11 cellular contexts compared by ENCODE assay signal in genomic region chr2:47056374-47056773, GRCh38.
DNase-seq lines count a peak whose midpoint lies in the region; ATAC-seq and TF ChIP-seq lines count a peak whose summit lies in the region.
"Had no signal": no experiment of that assay in that cellular context is flagged by ENCODE, and none has a peak within 500 bp of the region (broad histone marks: within the 10 kb centered on the region; RNA-seq: fewer than 3 reads in every experiment).

No MANE protein-coding gene starts in this region.

- no peak overlapping the region for H3K27ac ChIP-seq in CD4-positive, CD25-positive, alpha-beta regulatory T cell (ENCODE audit: insufficient read depth, low read length, poor library complexity, severe bottlenecking)
- H3K27ac ChIP-seq in SJSA1 (peak overlapping the region; percentile 25; the same call in 1 of the 2 replicates), gastrocnemius medialis (peak overlapping the region; percentile 84 to 93 (median 89))

- H3K36me3 Mint-ChIP-seq in CD4-positive, CD25-positive, alpha-beta regulatory T cell = peaks cover 28% of the 10 kb centered on the region

- ATAC-seq in CD4-positive, CD25-positive, alpha-beta regulatory T cell (ENCODE audit: low read depth in 2 of 2) = no peak
- no peak for ATAC-seq in gastrocnemius medialis
- no peak for ATAC-seq in GM21526 (IDR thresholded peaks at IDR 0.05; ENCODE audit: low FRiP score, unreplicated experiment)

- TF ChIP-seq POLR2A in gastrocnemius medialis (IDR thresholded peaks at IDR 0.05) = no peak

- H3K4me3 Mint-ChIP-seq in CD4-positive, CD25-positive, alpha-beta regulatory T cell = no peak overlapping the region

- no peaks in the 10 kb centered on the region for H3K9me3 Mint-ChIP-seq in CD4-positive, CD25-positive, alpha-beta regulatory T cell

- peaks cover 0 to 29% (median 9%) of the 10 kb centered on the region in 4 donors for H3K4me1 Mint-ChIP-seq in CD4-positive, CD25-positive, alpha-beta regulatory T cell

- no peaks in the 10 kb centered on the region for H3K9me3 ChIP-seq in CD4-positive, CD25-positive, alpha-beta regulatory T cell (ENCODE audit: control insufficient read depth in 2 of 2, low read length in 2 of 2)
- H3K9me3 ChIP-seq in SJSA1 (replicated peaks) (no peaks in the 10 kb centered on the region), gastrocnemius medialis (no peaks in the 10 kb centered on the region)

- peaks cover 4% of the 10 kb centered on the region for H3K4me1 ChIP-seq in CD4-positive, CD25-positive, alpha-beta regulatory T cell (ENCODE audit: control insufficient read depth, insufficient read depth, low read length, poor library complexity, severe bottlenecking)
- H3K4me1 ChIP-seq in SJSA1 (replicated peaks) (peaks cover 38% of the 10 kb centered on the region), gastrocnemius medialis (peaks cover 77 to 80% of the 10 kb centered on the region in 2 donors)

- in situ Hi-C loops in gastrocnemius medialis (cut with MboI; ENCODE audit: low sequenced_read_pairs in 4 of 4) = no loop called here

- no peak for TF ChIP-seq CTCF in fibroblast of the aortic adventitia (IDR thresholded peaks at IDR 0.05; ENCODE audit: insufficient read depth, low read length)
- no peak for TF ChIP-seq CTCF in gastrocnemius medialis (IDR thresholded peaks at IDR 0.05 in 4 of 5, conservative IDR thresholded peaks at IDR 0.05 in 1 of 5)
- TF ChIP-seq CTCF in GM20000 (IDR thresholded peaks at IDR 0.05; ENCODE audit: extremely low read depth, missing control alignments) = no peak

- peaks cover 37% of the 10 kb centered on the region for H3K36me3 ChIP-seq in CD4-positive, CD25-positive, alpha-beta regulatory T cell (ENCODE audit: control insufficient read depth, insufficient read depth, low read length)
- H3K36me3 ChIP-seq in SJSA1 (peaks cover 57% of the 10 kb centered on the region), gastrocnemius medialis (no peaks in the 10 kb centered on the region)

- H3K4me3 ChIP-seq in CD4-positive, CD25-positive, alpha-beta regulatory T cell (ENCODE audit: low read depth, low read length) = no peak overlapping the region
- H3K4me3 ChIP-seq in SJSA1 = no peak overlapping the region
- no peak overlapping the region for H3K4me3 ChIP-seq in fibroblast of the aortic adventitia (ENCODE audit: low read depth, low read length)
- H3K4me3 ChIP-seq in gastrocnemius medialis = no peak overlapping the region

- H3K27me3 Mint-ChIP-seq in CD4-positive, CD25-positive, alpha-beta regulatory T cell = no peaks in the 10 kb centered on the region

- no peaks in the 10 kb centered on the region for H3K27me3 ChIP-seq in CD4-positive, CD25-positive, alpha-beta regulatory T cell (ENCODE audit: control insufficient read depth, insufficient read depth, low read length)
- H3K27me3 ChIP-seq in SJSA1 (replicated peaks) (no peaks in the 10 kb centered on the region), gastrocnemius medialis (no peaks in the 10 kb centered on the region)

- intact Hi-C loops in gastrocnemius medialis (cut with DNase I; ENCODE audit: low total_unique reads) = no loop called here

- DNase-seq in CD4-positive, CD25-positive, alpha-beta regulatory T cell = no peak
- DNase-seq in SJSA1 (ENCODE audit: low read depth in 1 of 2, low spot score in 2 of 2) (peak; percentile 72 to 74), fibroblast of the aortic adventitia (ENCODE audit: low read depth) (peak; percentile 86), gastrocnemius medialis (no peak), SW 1271 (lab: John Stamatoyannopoulos, UW) (no peak), hippocampal formation (lab: John Stamatoyannopoulos, UW) (no peak), GM20000 (ENCODE audit: low spot score) (no peak)
- DNase-seq: activated CD4-positive, CD25-positive, alpha-beta regulatory T cell treated with anti-CD3 and anti-CD28 coated beads, Interleukin-2, amount 50 U/mL, for 72 hours; NCI-H187; stimulated activated CD4-positive, alpha-beta T cell treated with anti-CD3 and anti-CD28 coated beads, Interleukin-1b, Interleukin-23, amount 100 ng/mL, for 48 hours had no signal

- peak overlapping the region in 2 of 3 donors; percentile 65 for H3K27ac Mint-ChIP-seq in CD4-positive, CD25-positive, alpha-beta regulatory T cell

Comparison
In these comparisons a context has a peak if more than half of its experiments do, and no peak if none do; other contexts are left out.
1. DNase-seq: peak in SJSA1 (2 of 2) and fibroblast of the aortic adventitia (single experiment); none in CD4-positive, CD25-positive, alpha-beta regulatory T cell (0 of 3), gastrocnemius medialis (0 of 2), SW 1271 (0 of 2), hippocampal formation (0 of 2) and GM20000 (single experiment).